In the genomic region with DNA sequence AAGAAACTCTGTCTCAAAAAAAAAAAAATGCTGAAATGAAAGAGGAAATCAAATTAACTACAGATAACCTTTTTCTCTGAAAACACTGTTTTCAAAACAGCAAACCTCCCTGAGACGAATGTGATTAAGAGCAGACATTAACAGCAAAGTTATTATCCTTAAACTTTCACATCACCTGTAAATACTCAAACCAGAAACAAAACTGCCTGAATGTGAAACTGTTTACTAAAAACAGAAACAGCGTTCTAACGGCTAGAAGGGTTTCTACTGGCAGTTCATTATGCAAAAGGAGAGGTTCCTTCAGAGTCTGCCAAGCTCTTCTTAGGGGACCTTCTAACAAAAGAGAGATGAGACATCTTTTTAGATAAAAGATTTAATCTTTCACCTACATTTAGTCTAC, we compare ENCODE assay signal across 9 cellular contexts. TPM values are rescaled to one million over a fixed set of nuclear protein-coding genes. Genes with fewer than 3 reads are reported as not detected.
A peak's percentile ranks its signal among the peaks of the same experiment; 100 is the strongest.
DNase-seq lines count a peak whose midpoint lies in the region; ATAC-seq and TF ChIP-seq lines count a peak whose summit lies in the region.
"Had no signal": no experiment of that assay in that cellular context is flagged by ENCODE, and none has a peak within 500 bp of the region (broad histone marks: within the 10 kb centered on the region; RNA-seq: fewer than 3 reads in every experiment).

No MANE protein-coding gene starts in this region.

- no peaks in the 10 kb centered on the region for H3K27me3 ChIP-seq in CD8-positive, alpha-beta T cell (ENCODE audit: insufficient read depth, low read length)
- H3K27me3 ChIP-seq in PC-3 (ENCODE audit: low read length) (no peaks in the 10 kb centered on the region), foreskin keratinocyte (no peaks in the 10 kb centered on the region)

- H3K4me3 Mint-ChIP-seq in CD8-positive, alpha-beta T cell, result peak overlapping the region; percentile 76
- H3K4me3 Mint-ChIP-seq in activated CD8-positive, alpha-beta T cell treated with anti-CD3 and anti-CD28 coated beads for 36 hours, result peak overlapping the region; percentile 22

- peaks cover 19% of the 10 kb centered on the region for H3K36me3 Mint-ChIP-seq in CD8-positive, alpha-beta T cell
- H3K36me3 Mint-ChIP-seq in activated CD8-positive, alpha-beta T cell treated with anti-CD3 and anti-CD28 coated beads for 36 hours (ENCODE audit: low read depth), result peaks cover 30% of the 10 kb centered on the region

- POLR2A ChIA-PET in CD8-positive, alpha-beta T cell (lab: Charles Lee), result no interaction called here
- POLR2A ChIA-PET in activated CD8-positive, alpha-beta T cell treated with anti-CD3 and anti-CD28 coated beads for 36 hours (lab: Charles Lee), result interaction anchor here (1.3 kb wide), 1 partner anchor 13 kb away, joined by 4 read pairs; no protein-coding TSS in a partner anchor
- POLR2A ChIA-PET in PC-3 (lab: Charles Lee; ENCODE audit: unreplicated experiment), result no interaction called here

- CTCF ChIA-PET in CD8-positive, alpha-beta T cell (lab: Charles Lee), result interaction anchor here (1.2 to 1.6 kb wide), 2 partner anchors 17 to 49 kb away, joined by 3 to 4 read pairs; no protein-coding TSS in a partner anchor
- CTCF ChIA-PET in activated CD8-positive, alpha-beta T cell treated with anti-CD3 and anti-CD28 coated beads for 36 hours (lab: Charles Lee), result interaction anchor here (0.8 to 4.2 kb wide), 5 partner anchors 18 to 79 kb away, joined by 3 to 17 read pairs (median 4); no protein-coding TSS in a partner anchor
- CTCF ChIA-PET in PC-3 (lab: Charles Lee), result no interaction called here

- H2AFZ ChIP-seq in PC-3 (ENCODE audit: low read length), result no peak overlapping the region

- ATAC-seq in CD8-positive, alpha-beta T cell, result peak; percentile 55
- peak; percentile 90 for ATAC-seq in HG03045 (IDR thresholded peaks at IDR 0.05; ENCODE audit: unreplicated experiment)
- ATAC-seq in activated CD8-positive, alpha-beta T cell treated with anti-CD3 and anti-CD28 coated beads for 36 hours, result peak; percentile 87
- ATAC-seq in PC-3, result no peak
- ATAC-seq in foreskin keratinocyte, result no peak

- TF ChIP-seq CTCF in CD8-positive, alpha-beta T cell (IDR thresholded peaks at IDR 0.05), result no peak
- no peak for TF ChIP-seq CTCF in activated CD8-positive, alpha-beta T cell treated with anti-CD3 and anti-CD28 coated beads for 36 hours (IDR thresholded peaks at IDR 0.05)
- TF ChIP-seq CTCF in PC-3 (conservative IDR thresholded peaks at IDR 0.05; ENCODE audit: low read depth, low read length) (no peak), foreskin keratinocyte (conservative IDR thresholded peaks at IDR 0.05) (no peak)

- no peak overlapping the region for H3K4me3 ChIP-seq in CD8-positive, alpha-beta T cell (ENCODE audit: low read depth, low read length)
- no peak overlapping the region for H3K4me3 ChIP-seq in PC-3 (ENCODE audit: low read length)

- peaks cover 88% of the 10 kb centered on the region for H3K79me2 ChIP-seq in PC-3 (ENCODE audit: low read length)

- no peaks in the 10 kb centered on the region for H3K36me3 ChIP-seq in CD8-positive, alpha-beta T cell (ENCODE audit: insufficient read depth, low read length)
- peaks cover 6% of the 10 kb centered on the region; the same call in 1 of the 2 replicates for H3K36me3 ChIP-seq in PC-3 (ENCODE audit: low read depth, low read length)

- no peaks in the 10 kb centered on the region for H3K9me3 Mint-ChIP-seq in CD8-positive, alpha-beta T cell
- no peaks in the 10 kb centered on the region for H3K9me3 Mint-ChIP-seq in activated CD8-positive, alpha-beta T cell treated with anti-CD3 and anti-CD28 coated beads for 36 hours

- peak overlapping the region; percentile 88 for H3K27ac Mint-ChIP-seq in CD8-positive, alpha-beta T cell
- peak overlapping the region; percentile 89 for H3K27ac Mint-ChIP-seq in activated CD8-positive, alpha-beta T cell treated with anti-CD3 and anti-CD28 coated beads for 36 hours

- peaks cover 50% of the 10 kb centered on the region for H3K4me1 ChIP-seq in CD8-positive, alpha-beta T cell (ENCODE audit: insufficient read depth, low read length)
- no peaks in the 10 kb centered on the region for H3K4me1 ChIP-seq in PC-3 (ENCODE audit: insufficient read depth, low read length)
- H3K4me1 ChIP-seq in foreskin keratinocyte, result no peaks in the 10 kb centered on the region
- H3K4me1 ChIP-seq: Caco-2 had no signal

- no peak for DNase-seq in CD8-positive, alpha-beta T cell
- peak; percentile 48 for DNase-seq in GM19240 (ENCODE audit: insufficient read length, low spot score)
- DNase-seq in activated CD8-positive, alpha-beta T cell treated with anti-CD3 and anti-CD28 coated beads for 36 hours, result no peak
- DNase-seq in PC-3, result no peak
- no peak for DNase-seq in COLO829 (ENCODE audit: low spot score)
- DNase-seq in HCEC 1CT, result no peak
- no peak for DNase-seq in foreskin keratinocyte
- DNase-seq: Caco-2 had no signal

- H3K27me3 Mint-ChIP-seq in CD8-positive, alpha-beta T cell (ENCODE audit: low read depth), result no peaks in the 10 kb centered on the region
- no peaks in the 10 kb centered on the region for H3K27me3 Mint-ChIP-seq in activated CD8-positive, alpha-beta T cell treated with anti-CD3 and anti-CD28 coated beads for 36 hours

- peaks cover 80% of the 10 kb centered on the region for H3K4me1 Mint-ChIP-seq in CD8-positive, alpha-beta T cell (ENCODE audit: low read depth)
- peaks cover 72% of the 10 kb centered on the region for H3K4me1 Mint-ChIP-seq in activated CD8-positive, alpha-beta T cell treated with anti-CD3 and anti-CD28 coated beads for 36 hours (ENCODE audit: low read depth)

- no peaks in the 10 kb centered on the region for H3K9me2 ChIP-seq in PC-3 (replicated peaks; ENCODE audit: low read length)

- no peaks in the 10 kb centered on the region for H3K9me3 ChIP-seq in CD8-positive, alpha-beta T cell (ENCODE audit: low read length)
- no peaks in the 10 kb centered on the region for H3K9me3 ChIP-seq in PC-3 (ENCODE audit: low read length)
- H3K9me3 ChIP-seq: Caco-2 had no signal

- no peak overlapping the region for H3K4me2 ChIP-seq in PC-3 (ENCODE audit: low read length)

- no peak overlapping the region for H3K9ac ChIP-seq in PC-3 (ENCODE audit: low read length)

- no peaks in the 10 kb centered on the region for H3F3A ChIP-seq in PC-3 (ENCODE audit: low read length, unreplicated experiment)

- no TSS peak for BruUV-seq in PC-3 (replicated peaks; lab: Mats Ljungman, UMichigan)

- peaks cover 4% of the 10 kb centered on the region; the same call in 1 of the 2 replicates for H4K20me1 ChIP-seq in PC-3 (ENCODE audit: low read length)

- intact Hi-C loops in CD8-positive, alpha-beta T cell (cut with DNase I, micrococcal nuclease), result no loop called here
- intact Hi-C loops in activated CD8-positive, alpha-beta T cell treated with anti-CD3 and anti-CD28 coated beads for 36 hours (cut with micrococcal nuclease), result no loop called here
- intact Hi-C loops in PC-3 (cut with micrococcal nuclease), result no loop called here

- H3K27ac ChIP-seq in CD8-positive, alpha-beta T cell (ENCODE audit: low read depth, low read length), result no peak overlapping the region
- H3K27ac ChIP-seq in PC-3 (ENCODE audit: low read length) (no peak overlapping the region), foreskin keratinocyte (no peak overlapping the region)

RNA-seq across cellular contexts. Expression of a gene that starts 45.9 kb away (rescaled TPM):
- 10 to 100 TPM; 35.3 to 36.0 TPM for total RNA-seq in CD8-positive, alpha-beta T cell
- total RNA-seq in activated CD8-positive, alpha-beta T cell treated with anti-CD3 and anti-CD28 coated beads for 36 hours, result 10 to 100 TPM; 25.1 to 26.2 TPM
- total RNA-seq in PC-3 (2014; rRNA removed) (50.8 and 64.1 TPM in 2 replicates), foreskin keratinocyte (26.8 and 29.6 TPM in 2 replicates)
- polyA plus RNA-seq in foreskin keratinocyte, result 21.4 and 26.4 TPM in 2 replicates

RNA-seq across cellular contexts. Expression of a gene that starts 48.7 kb away (rescaled TPM):
- 10 to 100 TPM; 68.4 to 77.0 TPM for total RNA-seq in CD8-positive, alpha-beta T cell
- 10 to 100 TPM; 72.7 to 73.7 TPM for total RNA-seq in activated CD8-positive, alpha-beta T cell treated with anti-CD3 and anti-CD28 coated beads for 36 hours
- 13.7 and 21.8 TPM in 2 replicates for total RNA-seq in PC-3 (2014; rRNA removed)
- 49.5 and 50.2 TPM in 2 replicates for total RNA-seq in foreskin keratinocyte
- 21.0 and 25.2 TPM in 2 replicates for polyA plus RNA-seq in foreskin keratinocyte

Comparison
In these comparisons a context has a peak if more than half of its experiments do, and no peak if none do; other contexts are left out.
1. ATAC-seq: peak in CD8-positive, alpha-beta T cell (single experiment), HG03045 (single experiment) and activated CD8-positive, alpha-beta T cell treated with anti-CD3 and anti-CD28 coated beads for 36 hours (single experiment); none in PC-3 (single experiment) and foreskin keratinocyte (single experiment).